In the genomic region with DNA sequence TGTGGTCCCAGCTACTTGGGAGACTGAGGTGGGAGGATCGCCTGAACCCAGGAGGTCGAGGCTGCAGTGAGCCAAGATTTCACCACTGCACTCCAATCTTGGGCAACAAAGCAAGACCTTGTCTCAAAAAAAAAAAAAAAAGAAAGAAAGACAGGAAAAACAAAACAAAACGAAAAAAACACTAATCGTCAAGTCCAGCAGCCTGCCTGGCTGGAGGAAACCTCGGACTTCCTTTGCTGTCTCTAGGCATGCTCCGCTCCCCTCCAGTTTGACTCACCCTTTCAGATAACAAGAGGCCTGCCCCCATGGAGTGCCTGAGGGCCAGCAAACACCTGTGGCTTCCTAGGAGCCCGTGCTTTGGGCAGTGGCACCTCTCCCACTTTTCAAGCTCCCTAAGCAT, we compare ENCODE assay signal across 11 cellular contexts. TPM values are rescaled to one million over a fixed set of nuclear protein-coding genes. Genes with fewer than 3 reads are reported as not detected.
DNase-seq lines count a peak whose midpoint lies in the region; TF ChIP-seq lines count a peak whose summit lies in the region.
"Had no signal": no experiment of that assay in that cellular context is flagged by ENCODE, and none has a peak within 500 bp of the region (broad histone marks: within the 10 kb centered on the region; RNA-seq: fewer than 3 reads in every experiment).

No MANE protein-coding gene starts in this region.

- H3K9ac ChIP-seq in fibroblast of lung (ENCODE audit: insufficient read depth, low read length) = no peak overlapping the region

- peaks cover 2% of the 10 kb centered on the region for H4K20me1 ChIP-seq in fibroblast of lung (ENCODE audit: control insufficient read depth, extremely low read depth, insufficient read depth, low read length)

- H3K79me2 ChIP-seq in fibroblast of lung (ENCODE audit: control insufficient read depth, insufficient read depth, low read length) = no peaks in the 10 kb centered on the region

- H3K9me3 ChIP-seq in fibroblast of lung (ENCODE audit: control insufficient read depth, insufficient read depth, low read depth, low read length) = no peaks in the 10 kb centered on the region

- H3K4me1 ChIP-seq in fibroblast of lung (ENCODE audit: control insufficient read depth, extremely low read depth, insufficient read depth, low read length) = no peaks in the 10 kb centered on the region

- H3K36me3 ChIP-seq in fibroblast of lung (ENCODE audit: control insufficient read depth, insufficient read depth, low read length) = no peaks in the 10 kb centered on the region

- H3K27me3 ChIP-seq in fibroblast of lung (ENCODE audit: control insufficient read depth, insufficient read depth, low read length) = no peaks in the 10 kb centered on the region

- TF ChIP-seq CTCF in fibroblast of lung (conservative IDR thresholded peaks at IDR 0.05 in 1 of 2, IDR thresholded peaks at IDR 0.05 in 1 of 2; ENCODE audit: low read depth in 1 of 2, low read length in 2 of 2) = no peak

- H2AFZ ChIP-seq in fibroblast of lung (ENCODE audit: low read length) = no peak overlapping the region

- H3K27ac ChIP-seq in fibroblast of lung (ENCODE audit: insufficient read depth, low read length) = no peak overlapping the region

- peak; percentile 72 for DNase-seq in HuH-7 (ENCODE audit: low spot score)
- peak; percentile 60 for DNase-seq in RPMI7951 (ENCODE audit: low read depth)
- peak; percentile 30 to 66 for DNase-seq in fibroblast of lung (ENCODE audit: low read depth in 2 of 2)
- DNase-seq in pulmonary artery endothelial cell (ENCODE audit: low read depth, low spot score) = peak; percentile 75
- DNase-seq in NAMALWA (ENCODE audit: low spot score) = no peak
- DNase-seq in activated CD8-positive, alpha-beta memory T cell treated with anti-CD3 and anti-CD28 coated beads, Interleukin-2, amount 50 U/mL, for 48 hours = no peak
- DNase-seq in stimulated activated CD4-positive, alpha-beta T cell treated with anti-CD3 and anti-CD28 coated beads, Interleukin-2, amount 100 ng/mL, for 48 hours = no peak
- DNase-seq: activated T-cell treated with anti-CD3 and anti-CD28 coated beads for 4 hours; NCI-H1694 treated with DMSO at 0.1 percent for 48 hours; stimulated activated CD4-positive, alpha-beta T cell treated with anti-CD3 and anti-CD28 coated beads, Interleukin-12 subunit alpha, Interleukin-12 subunit beta, amount 100 ng/mL, for 4 hours; stimulated activated CD8-positive, alpha-beta memory T cell treated with anti-CD3 and anti-CD28 coated beads, Interleukin-4, amount 100 ng/mL, for 48 hours had no signal

- H3K4me2 ChIP-seq in fibroblast of lung (ENCODE audit: extremely low read depth, insufficient read depth, low read length) = no peak overlapping the region

- no peak overlapping the region for H3K4me3 ChIP-seq in fibroblast of lung (replicated peaks in 1 of 4; ENCODE audit: control extremely low read depth in 1 of 4, insufficient read depth in 1 of 4, low read depth in 3 of 4, low read length in 4 of 4)

RNA-seq across cellular contexts. Expression of gene CHKA, which starts 28.8 kb away (rescaled TPM):
- 16.2 and 18.7 TPM in 2 replicates for total RNA-seq in RPMI7951 (2014; rRNA removed; shearing (Covaris generic))
- 8.0 and 8.4 TPM in 2 replicates for total RNA-seq in fibroblast of lung
- polyA plus RNA-seq in fibroblast of lung = 7.2 and 7.4 TPM in 2 replicates
- polyA plus RNA-seq in fibroblast of lung (2012) = 4.8 and 5.8 TPM in 2 replicates
- 5.4 and 9.0 TPM in 2 replicates for polyA minus RNA-seq in fibroblast of lung (ENCODE audit: low replicate concordance)
- 9.8 and 10.8 TPM in 2 replicates for total RNA-seq in pulmonary artery endothelial cell

Comparison
In these comparisons a context has a peak if more than half of its experiments do, and no peak if none do; other contexts are left out.
1. DNase-seq: peak in HuH-7 (single experiment), RPMI7951 (single experiment), fibroblast of lung (2 of 2) and pulmonary artery endothelial cell (single experiment); none in NAMALWA (single experiment), activated CD8-positive, alpha-beta memory T cell treated with anti-CD3 and anti-CD28 coated beads, Interleukin-2, amount 50 U/mL, for 48 hours (single experiment) and stimulated activated CD4-positive, alpha-beta T cell treated with anti-CD3 and anti-CD28 coated beads, Interleukin-2, amount 100 ng/mL, for 48 hours (0 of 2).